Comparison of ENCODE assay signal across 6 cellular contexts in genomic region chr19:38362946-38363688, GRCh38. TPM values are rescaled to one million over a fixed set of nuclear protein-coding genes. Genes with fewer than 3 reads are reported as not detected.
DNase-seq lines count a peak whose midpoint lies in the region; ATAC-seq and TF ChIP-seq lines count a peak whose summit lies in the region.
"Not testable (repeated sequence)": the region's sequence is repeated elsewhere in the genome, so short reads cannot be mapped to it uniquely, and the experiment has no call there.

No MANE protein-coding gene starts in this region.

- H3K4me3 ChIP-seq in MG63 (peak overlapping the region; percentile 57), mesenchymal stem cell (ENCODE audit: insufficient read depth in 1 of 2, low read depth in 1 of 2, low read length in 2 of 2) (peak overlapping the region in 1 of 2 experiments; percentile 77)
- H3K4me3 ChIP-seq in effector memory CD4-positive, alpha-beta T cell (ENCODE audit: insufficient read depth, low read depth, low read length, poor library complexity, severe bottlenecking) = peak overlapping the region; percentile 70
- H3K4me3 ChIP-seq in smooth muscle cell = not testable (repeated sequence)

- not testable (repeated sequence) for H3K27ac ChIP-seq in CD4-positive, alpha-beta T cell (ENCODE audit: low read depth, low read length); effector memory CD4-positive, alpha-beta T cell (ENCODE audit: insufficient read depth, low read length, poor library complexity, severe bottlenecking); mesenchymal stem cell (ENCODE audit: low read length, poor library complexity, severe bottlenecking); smooth muscle cell (ENCODE audit: low read depth)

- H3K9ac ChIP-seq in mesenchymal stem cell (ENCODE audit: low read length); smooth muscle cell (ENCODE audit: low read depth): not testable (repeated sequence)

- DNase-seq in CD4-positive, alpha-beta T cell; MG63; activated CD8-positive, alpha-beta T cell treated with anti-CD3 and anti-CD28 coated beads for 36 hours; effector memory CD4-positive, alpha-beta T cell; mesenchymal stem cell; smooth muscle cell (lab: John Stamatoyannopoulos, UW; ENCODE audit: unreplicated experiment): not testable (repeated sequence)

- not testable (repeated sequence) for H2AFZ ChIP-seq in mesenchymal stem cell (ENCODE audit: low read depth, low read length); smooth muscle cell (ENCODE audit: low read depth)

- not testable (repeated sequence) for H3K9me3 ChIP-seq in CD4-positive, alpha-beta T cell (ENCODE audit: control insufficient read depth, low read length); MG63; effector memory CD4-positive, alpha-beta T cell (ENCODE audit: control insufficient read depth, low read length); mesenchymal stem cell (ENCODE audit: control insufficient read depth, low read length); smooth muscle cell (replicated peaks; ENCODE audit: low read depth)

- not testable (repeated sequence) for TF ChIP-seq CTCF in CD4-positive, alpha-beta T cell (IDR thresholded peaks at IDR 0.05); activated CD8-positive, alpha-beta T cell treated with anti-CD3 and anti-CD28 coated beads for 36 hours (IDR thresholded peaks at IDR 0.05); smooth muscle cell (IDR thresholded peaks at IDR 0.05; ENCODE audit: borderline replicate concordance, insufficient read depth, poor library complexity, severe bottlenecking)

- peaks cover 14% of the 10 kb centered on the region for H3K4me1 Mint-ChIP-seq in CD4-positive, alpha-beta T cell (ENCODE audit: low read depth)
- peaks cover 10% of the 10 kb centered on the region for H3K4me1 Mint-ChIP-seq in activated CD8-positive, alpha-beta T cell treated with anti-CD3 and anti-CD28 coated beads for 36 hours (ENCODE audit: low read depth)

- not testable (repeated sequence) for H3K14ac ChIP-seq in mesenchymal stem cell (ENCODE audit: low read length in 2 of 2)

- WGBS in mesenchymal stem cell = 86% methylated on average over 13 of the region's 16 CpGs
- 87% methylated on average over 14 of the region's 16 CpGs for WGBS in smooth muscle cell (ENCODE audit: low lambda C conversion rate)

- H3F3A ChIP-seq in smooth muscle cell (ENCODE audit: low read depth) = not testable (repeated sequence)

- H3K27me3 ChIP-seq in CD4-positive, alpha-beta T cell (ENCODE audit: control insufficient read depth, insufficient read depth, low read length); effector memory CD4-positive, alpha-beta T cell (replicated peaks; ENCODE audit: control insufficient read depth, insufficient read depth, low read length, poor library complexity, severe bottlenecking): not testable (repeated sequence)
- H3K27me3 ChIP-seq in MG63 (peaks cover 31% of the 10 kb centered on the region), mesenchymal stem cell (ENCODE audit: control insufficient read depth in 1 of 2, insufficient read depth in 1 of 2, low read length in 2 of 2) (peaks cover 39 to 64% of the 10 kb centered on the region in 2 experiments), smooth muscle cell (ENCODE audit: low read depth) (peaks cover 33% of the 10 kb centered on the region)

- not testable (repeated sequence) for H2AK5ac ChIP-seq in mesenchymal stem cell (ENCODE audit: low read length, severe bottlenecking)

- not testable (repeated sequence) for H2BK15ac ChIP-seq in mesenchymal stem cell (ENCODE audit: low read depth, poor library complexity, severe bottlenecking)

- H3K4ac ChIP-seq in mesenchymal stem cell (ENCODE audit: low read depth in 1 of 2, low read length in 2 of 2) = not testable (repeated sequence)

- peaks cover 24% of the 10 kb centered on the region for H3K27me3 Mint-ChIP-seq in CD4-positive, alpha-beta T cell
- H3K27me3 Mint-ChIP-seq in activated CD8-positive, alpha-beta T cell treated with anti-CD3 and anti-CD28 coated beads for 36 hours = peaks cover 24% of the 10 kb centered on the region

- not testable (repeated sequence) for H4K8ac ChIP-seq in mesenchymal stem cell (ENCODE audit: low read length)

- POLR2A ChIA-PET in CD4-positive, alpha-beta T cell (lab: Charles Lee) = interaction anchor here (2.3 kb wide), 1 partner anchor 11 kb away, joined by 11 read pairs; the partner anchor contains the start of gene PSMD8
- POLR2A ChIA-PET in activated CD8-positive, alpha-beta T cell treated with anti-CD3 and anti-CD28 coated beads for 36 hours (lab: Charles Lee) = interaction anchor here (2.9 kb wide), 1 partner anchor 11 kb away, joined by 13 read pairs; the partner anchor contains the start of gene PSMD8

- H2BK120ac ChIP-seq in mesenchymal stem cell (ENCODE audit: low read depth, low read length) = not testable (repeated sequence)

- not testable (repeated sequence) for H3K36me3 Mint-ChIP-seq in CD4-positive, alpha-beta T cell (ENCODE audit: low read depth); activated CD8-positive, alpha-beta T cell treated with anti-CD3 and anti-CD28 coated beads for 36 hours (ENCODE audit: low read depth)

- H3K36me3 ChIP-seq in MG63; effector memory CD4-positive, alpha-beta T cell (ENCODE audit: control insufficient read depth, insufficient read depth, low read length); mesenchymal stem cell (ENCODE audit: control insufficient read depth in 1 of 2, insufficient read depth in 2 of 2, low read depth in 1 of 2, low read length in 2 of 2); smooth muscle cell (ENCODE audit: low read depth): not testable (repeated sequence)

- CTCF ChIA-PET in CD4-positive, alpha-beta T cell (lab: Charles Lee) = interaction anchor here (1.5 to 2.5 kb wide), 2 partner anchors 11 to 39 kb away, joined by 4 to 7 read pairs; partner anchors contain the start of genes FAM98C and PSMD8
- CTCF ChIA-PET in activated CD8-positive, alpha-beta T cell treated with anti-CD3 and anti-CD28 coated beads for 36 hours (lab: Charles Lee) = interaction anchor here (1.2 to 2.3 kb wide), 2 partner anchors 10 to 119 kb away, joined by 5 to 7 read pairs; partner anchors contain the start of gene PSMD8

- peaks cover 15% of the 10 kb centered on the region for H3K4me1 ChIP-seq in effector memory CD4-positive, alpha-beta T cell (ENCODE audit: control insufficient read depth, insufficient read depth, low read length, poor library complexity, severe bottlenecking)
- H3K4me1 ChIP-seq in mesenchymal stem cell (ENCODE audit: control insufficient read depth, insufficient read depth, low read depth, low read length) = peaks cover 13% of the 10 kb centered on the region
- H3K4me1 ChIP-seq in smooth muscle cell (ENCODE audit: low read depth) = not testable (repeated sequence)

- H4K91ac ChIP-seq in mesenchymal stem cell (ENCODE audit: low read length) = not testable (repeated sequence)

- H3K9me3 Mint-ChIP-seq in CD4-positive, alpha-beta T cell; activated CD8-positive, alpha-beta T cell treated with anti-CD3 and anti-CD28 coated beads for 36 hours: not testable (repeated sequence)

- H3K4me2 ChIP-seq in mesenchymal stem cell (ENCODE audit: low read length, poor library complexity, severe bottlenecking) (peak overlapping the region; percentile 100), smooth muscle cell (peak overlapping the region; percentile 99)

- not testable (repeated sequence) for H3K27ac Mint-ChIP-seq in CD4-positive, alpha-beta T cell; activated CD8-positive, alpha-beta T cell treated with anti-CD3 and anti-CD28 coated beads for 36 hours

- H3K79me1 ChIP-seq in mesenchymal stem cell (replicated peaks; ENCODE audit: low read length, poor library complexity, severe bottlenecking) = not testable (repeated sequence)

- H4K20me1 ChIP-seq in smooth muscle cell (ENCODE audit: low read depth) = not testable (repeated sequence)

- intact Hi-C loops in CD4-positive, alpha-beta T cell (cut with DNase I, micrococcal nuclease); activated CD8-positive, alpha-beta T cell treated with anti-CD3 and anti-CD28 coated beads for 36 hours (cut with micrococcal nuclease): not testable (repeated sequence)

- not testable (repeated sequence) for H3K79me2 ChIP-seq in smooth muscle cell (ENCODE audit: low read depth)

- not testable (repeated sequence) for H3K23ac ChIP-seq in mesenchymal stem cell (ENCODE audit: low read length in 2 of 2)

- H2BK12ac ChIP-seq in mesenchymal stem cell (ENCODE audit: low read length in 2 of 2) = not testable (repeated sequence)

- ATAC-seq in CD4-positive, alpha-beta T cell (ENCODE audit: poor library complexity); activated CD8-positive, alpha-beta T cell treated with anti-CD3 and anti-CD28 coated beads for 36 hours: not testable (repeated sequence)

- H2BK5ac ChIP-seq in mesenchymal stem cell (ENCODE audit: low read depth, low read length, poor library complexity, severe bottlenecking) = not testable (repeated sequence)

- H3K18ac ChIP-seq in mesenchymal stem cell (ENCODE audit: low read depth in 1 of 2, low read length in 2 of 2) = not testable (repeated sequence)

- H3K4me3 Mint-ChIP-seq in CD4-positive, alpha-beta T cell = peak overlapping the region; percentile 42
- peak overlapping the region; percentile 78 for H3K4me3 Mint-ChIP-seq in activated CD8-positive, alpha-beta T cell treated with anti-CD3 and anti-CD28 coated beads for 36 hours

RNA-seq across cellular contexts. Expression of gene PSMD8, which starts 11.3 kb away (rescaled TPM):
- 10 to 100 TPM; 61.2 to 64.4 TPM for total RNA-seq in CD4-positive, alpha-beta T cell
- 509 and 658 TPM in 2 replicates for total RNA-seq in MG63 (2014; rRNA removed; shearing (Covaris generic); ENCODE audit: low replicate concordance)
- 100 to 1,000 TPM; 178 to 191 TPM for total RNA-seq in activated CD8-positive, alpha-beta T cell treated with anti-CD3 and anti-CD28 coated beads for 36 hours
- 237 TPM for polyA plus RNA-seq in mesenchymal stem cell (2013, experiment 1 of 2)
- polyA plus RNA-seq in mesenchymal stem cell (2013, experiment 2 of 2) = 242 TPM
- total RNA-seq in smooth muscle cell = 279 and 377 TPM in 2 replicates
- 387 and 404 TPM in 2 replicates for polyA plus RNA-seq in smooth muscle cell

RNA-seq across cellular contexts. Expression of gene GGN, which starts 24.7 kb away (rescaled TPM):
- total RNA-seq in CD4-positive, alpha-beta T cell = under 1 TPM; 0.17 to 0.19 TPM
- not detected in 2 replicates for total RNA-seq in MG63 (2014; rRNA removed; shearing (Covaris generic); ENCODE audit: low replicate concordance)
- not detected for total RNA-seq in activated CD8-positive, alpha-beta T cell treated with anti-CD3 and anti-CD28 coated beads for 36 hours
- polyA plus RNA-seq in mesenchymal stem cell (2013, experiment 1 of 2) = 1.7 TPM
- 1.5 TPM for polyA plus RNA-seq in mesenchymal stem cell (2013, experiment 2 of 2)
- 2.1 TPM in 1 of 2 replicates, not detected in the other for total RNA-seq in smooth muscle cell
- 1.00 and 2.2 TPM in 2 replicates for polyA plus RNA-seq in smooth muscle cell

RNA-seq across cellular contexts. Expression of gene SPRED3, which starts 25.4 kb away (rescaled TPM):
- total RNA-seq in CD4-positive, alpha-beta T cell = 1 to 10 TPM; 1.6 to 1.7 TPM
- 0.49 and 4.5 TPM in 2 replicates for total RNA-seq in MG63 (2014; rRNA removed; shearing (Covaris generic); ENCODE audit: low replicate concordance)
- total RNA-seq in activated CD8-positive, alpha-beta T cell treated with anti-CD3 and anti-CD28 coated beads for 36 hours = 1 to 10 TPM in 1 of 2 experiments, under 1 TPM in 1; 0.69 to 1.5 TPM
- 12.8 TPM for polyA plus RNA-seq in mesenchymal stem cell (2013, experiment 1 of 2)
- 11.8 TPM for polyA plus RNA-seq in mesenchymal stem cell (2013, experiment 2 of 2)
- 1.7 and 3.0 TPM in 2 replicates for total RNA-seq in smooth muscle cell
- polyA plus RNA-seq in smooth muscle cell = 1.8 and 2.8 TPM in 2 replicates

RNA-seq across cellular contexts. Expression of gene CATSPERG, which starts 27.5 kb away (rescaled TPM):
- total RNA-seq in CD4-positive, alpha-beta T cell = 1 to 10 TPM; 8.0 to 9.6 TPM
- total RNA-seq in MG63 (2014; rRNA removed; shearing (Covaris generic); ENCODE audit: low replicate concordance) = 0.25 and 2.3 TPM in 2 replicates
- total RNA-seq in activated CD8-positive, alpha-beta T cell treated with anti-CD3 and anti-CD28 coated beads for 36 hours = 1 to 10 TPM; 3.4 to 5.8 TPM
- polyA plus RNA-seq in mesenchymal stem cell (2013, experiment 1 of 2) = 0.14 TPM
- 0.18 TPM for polyA plus RNA-seq in mesenchymal stem cell (2013, experiment 2 of 2)
- total RNA-seq in smooth muscle cell = 0.94 TPM in 1 of 2 replicates, not detected in the other
- 0.32 and 0.98 TPM in 2 replicates for polyA plus RNA-seq in smooth muscle cell

RNA-seq across cellular contexts. Expression of gene FAM98C, which starts 39.8 kb away (rescaled TPM):
- total RNA-seq in CD4-positive, alpha-beta T cell = 10 to 100 TPM; 33.2 to 36.1 TPM
- 12.7 and 15.3 TPM in 2 replicates for total RNA-seq in MG63 (2014; rRNA removed; shearing (Covaris generic); ENCODE audit: low replicate concordance)
- total RNA-seq in activated CD8-positive, alpha-beta T cell treated with anti-CD3 and anti-CD28 coated beads for 36 hours = 10 to 100 TPM; 11.7 to 12.5 TPM
- 9.3 TPM for polyA plus RNA-seq in mesenchymal stem cell (2013, experiment 1 of 2)
- polyA plus RNA-seq in mesenchymal stem cell (2013, experiment 2 of 2) = 9.1 TPM
- total RNA-seq in smooth muscle cell = 7.5 and 8.5 TPM in 2 replicates
- polyA plus RNA-seq in smooth muscle cell = 15.9 and 26.1 TPM in 2 replicates
